In genomic region chr3:193805448-193805847, GRCh38 we compare ENCODE assay signal across 8 cellular contexts.
DNase-seq lines count a peak whose midpoint lies in the region; ATAC-seq and TF ChIP-seq lines count a peak whose summit lies in the region.
"Had no signal": no experiment of that assay in that cellular context is flagged by ENCODE, and none has a peak within 500 bp of the region (broad histone marks: within the 10 kb centered on the region; RNA-seq: fewer than 3 reads in every experiment).

No MANE protein-coding gene starts in this region.

- H3K9me3 ChIP-seq in Peyer's patch = no peaks in the 10 kb centered on the region
- H3K9me3 ChIP-seq in transverse colon = no peaks in the 10 kb centered on the region

- H3K36me3 ChIP-seq in Peyer's patch (no peaks in the 10 kb centered on the region), transverse colon (no peaks in the 10 kb centered on the region)

- intact Hi-C loops in transverse colon (cut with DNase I; ENCODE audit: low total_unique reads) = no loop called here

- H3K27me3 ChIP-seq in Peyer's patch (no peaks in the 10 kb centered on the region), transverse colon (no peaks in the 10 kb centered on the region)

- H3K4me3 ChIP-seq in LNCaP clone FGC (ENCODE audit: low read depth, low read length) (no peak overlapping the region), Peyer's patch (no peak overlapping the region), transverse colon (no peak overlapping the region)

- H3K4me1 ChIP-seq in Peyer's patch = no peaks in the 10 kb centered on the region
- H3K4me1 ChIP-seq in transverse colon = no peaks in the 10 kb centered on the region
- H3K4me1 ChIP-seq: parathyroid adenoma had no signal

- H3K27ac ChIP-seq in Peyer's patch (no peak overlapping the region), transverse colon (no peak overlapping the region), caudate nucleus (ENCODE audit: low read depth, low read length) (no peak overlapping the region)
- H3K27ac ChIP-seq: parathyroid adenoma had no signal

- TF ChIP-seq POLR2A in Peyer's patch (IDR thresholded peaks at IDR 0.05) (no peak), transverse colon (IDR thresholded peaks at IDR 0.05) (no peak)

- in situ Hi-C loops in transverse colon (cut with MboI; ENCODE audit: low pct_ligation_motif_present in 1 of 4, low pct_unique_long_range_greater_than_20kb in 1 of 4, low sequenced_read_pairs in 3 of 4) = no loop called here

- DNase-seq in LNCaP clone FGC (ENCODE audit: low read depth) = peak; percentile 79
- DNase-seq in Peyer's patch = peak in 2 of 3 donors; percentile 79 to 86
- peak; percentile 98 for DNase-seq in glomerular visceral epithelial cell (ENCODE audit: extremely low spot score)
- DNase-seq in transverse colon = peak; percentile 42
- DNase-seq in activated CD4-positive, alpha-beta T cell treated with anti-CD3 and anti-CD28 coated beads, Interleukin-2, amount 50 U/mL, for 48 hours = no peak
- DNase-seq in caudate nucleus (lab: John Stamatoyannopoulos, UW) = no peak

- no peak for TF ChIP-seq EP300 in transverse colon (IDR thresholded peaks at IDR 0.05; ENCODE audit: low read depth)

- 59 to 65% methylated on average over 5 to 8 of the region's 8 CpGs for WGBS in transverse colon (ENCODE audit: low coverage in 1 of 2), 2 donors

- ATAC-seq in HG02852 (IDR thresholded peaks at IDR 0.05; ENCODE audit: unreplicated experiment) = no peak

- no peak for TF ChIP-seq CTCF in LNCaP clone FGC (IDR thresholded peaks at IDR 0.05; ENCODE audit: control insufficient read depth, extremely low read depth, insufficient read depth)
- TF ChIP-seq CTCF in Peyer's patch (IDR thresholded peaks at IDR 0.05) = no peak
- no peak for TF ChIP-seq CTCF in transverse colon (IDR thresholded peaks at IDR 0.05)

Comparison
In these comparisons a context has a peak if more than half of its experiments do, and no peak if none do; other contexts are left out.
1. DNase-seq: peak in LNCaP clone FGC (single experiment), Peyer's patch (2 of 3), glomerular visceral epithelial cell (single experiment) and transverse colon (single experiment); none in activated CD4-positive, alpha-beta T cell treated with anti-CD3 and anti-CD28 coated beads, Interleukin-2, amount 50 U/mL, for 48 hours (0 of 2) and caudate nucleus (0 of 61).